Comparison of ENCODE assay signal across 15 cellular contexts in the genomic region with DNA sequence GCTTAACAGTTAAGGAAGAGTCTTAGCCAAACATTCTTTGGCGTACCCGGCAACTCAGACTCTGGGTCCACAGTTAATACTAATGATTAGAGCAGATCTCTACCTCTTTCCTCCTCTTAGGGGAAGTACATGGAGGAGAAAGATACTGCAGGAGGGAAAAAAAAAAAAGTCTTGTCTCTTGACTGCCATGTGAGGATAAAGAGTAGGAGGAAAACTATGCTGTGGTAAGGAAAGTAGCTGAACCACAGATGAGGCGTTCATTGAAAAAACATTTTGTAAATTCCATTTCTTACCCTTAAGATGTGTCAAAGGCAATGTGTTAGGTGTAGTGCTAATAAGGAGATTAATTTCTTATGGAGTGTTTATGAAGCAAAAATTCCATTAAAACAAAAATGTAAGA. TPM values are rescaled to one million over a fixed set of nuclear protein-coding genes. Genes with fewer than 3 reads are reported as not detected.
DNase-seq lines count a peak whose midpoint lies in the region; ATAC-seq lines count a peak whose summit lies in the region.
"Had no signal": no experiment of that assay in that cellular context is flagged by ENCODE, and none has a peak within 500 bp of the region (broad histone marks: within the 10 kb centered on the region; RNA-seq: fewer than 3 reads in every experiment).

No MANE protein-coding gene starts in this region.

- no peak for ATAC-seq in stimulated activated memory B cell treated with anti-CD40 and anti-IgM and Interleukin-4, amounts not matched to agents 10 μg/mL and 1 μg/mL and 100 μg/mL, for 72 hours
- ATAC-seq in GM18511 (IDR thresholded peaks at IDR 0.05; ENCODE audit: unreplicated experiment), result no peak
- ATAC-seq: gastroesophageal sphincter; naive thymus-derived CD4-positive, alpha-beta T cell had no signal

- H3K36me3 ChIP-seq in GM23248 (ENCODE audit: low read depth) (no peaks in the 10 kb centered on the region), adipocyte (ENCODE audit: control insufficient read depth, insufficient read depth, low read length, severe bottlenecking) (no peaks in the 10 kb centered on the region)
- H3K36me3 ChIP-seq: gastroesophageal sphincter, sigmoid colon had no signal

- 44 to 55% methylated on average over 3 of the region's 3 CpGs for WGBS in GM23248 (ENCODE audit: low coverage in 1 of 2, low lambda C conversion rate in 2 of 2, missing lambda C conversion rate in 2 of 2), 2 experiments

- peak; percentile 84 for DNase-seq in GM23248
- peak; percentile 68 for DNase-seq in adipocyte (ENCODE audit: low read depth)
- DNase-seq in foreskin melanocyte, result peak; percentile 72
- DNase-seq in amygdala (lab: John Stamatoyannopoulos, UW), result no peak
- no peak for DNase-seq in stimulated activated CD4-positive, alpha-beta T cell treated with anti-CD3 and anti-CD28 coated beads, Interleukin-15, amount 100 ng/mL, for 24 hours
- DNase-seq: activated CD4-positive, alpha-beta T cell treated with anti-CD3 and anti-CD28 coated beads, Interleukin-2, amount 50 U/mL, for 48 hours; kidney; naive thymus-derived CD4-positive, alpha-beta T cell; NCI-H2171; OCI-M1; sigmoid colon; T-helper 1 cell had no signal

- peak overlapping the region; percentile 69 for H3K27ac ChIP-seq in GM23248
- H3K27ac ChIP-seq: gastroesophageal sphincter, sigmoid colon had no signal

- H3K9me2 ChIP-seq in GM23248 (ENCODE audit: insufficient read depth), result no peaks in the 10 kb centered on the region

- peaks cover 16% of the 10 kb centered on the region for H3F3A ChIP-seq in GM23248 (ENCODE audit: insufficient read depth)

- H3K4me3 ChIP-seq in GM23248 (0 out of 2 replicates have a peak overlapping the region, but pooled peaks have one; percentile 2), adipocyte (ENCODE audit: low read length) (no peak overlapping the region)
- H3K4me3 ChIP-seq: gastroesophageal sphincter, sigmoid colon had no signal

- no peaks in the 10 kb centered on the region for H3K36me3 Mint-ChIP-seq in stimulated activated memory B cell treated with anti-CD40 and anti-IgM and Interleukin-4, amounts not matched to agents 10 μg/mL and 1 μg/mL and 100 μg/mL, for 72 hours
- H3K36me3 Mint-ChIP-seq: naive thymus-derived CD4-positive, alpha-beta T cell had no signal

- no peaks in the 10 kb centered on the region for H3K27me3 ChIP-seq in GM23248 (replicated peaks; ENCODE audit: insufficient read depth)
- H3K27me3 ChIP-seq in adipocyte (replicated peaks; ENCODE audit: control insufficient read depth, insufficient read depth, low read length), result no peaks in the 10 kb centered on the region
- H3K27me3 ChIP-seq: gastroesophageal sphincter, sigmoid colon had no signal

- H3K4me1 ChIP-seq in GM23248 (ENCODE audit: insufficient read depth) (peaks cover 17% of the 10 kb centered on the region), adipocyte (ENCODE audit: control insufficient read depth, insufficient read depth, low read length) (peaks cover 11% of the 10 kb centered on the region)

- no peaks in the 10 kb centered on the region for H3K9me3 Mint-ChIP-seq in stimulated activated memory B cell treated with anti-CD40 and anti-IgM and Interleukin-4, amounts not matched to agents 10 μg/mL and 1 μg/mL and 100 μg/mL, for 72 hours
- H3K9me3 Mint-ChIP-seq: naive thymus-derived CD4-positive, alpha-beta T cell had no signal

- no peaks in the 10 kb centered on the region for H3K9me3 ChIP-seq in GM23248 (ENCODE audit: low read depth)
- H3K9me3 ChIP-seq in adipocyte (ENCODE audit: control insufficient read depth, low read length), result no peaks in the 10 kb centered on the region
- H3K9me3 ChIP-seq: gastroesophageal sphincter, sigmoid colon had no signal

- in situ Hi-C loops in GM23248 (cut with MboI), result no loop called here

- H3K9ac ChIP-seq in GM23248 (peak overlapping the region; percentile 32; the same call in 1 of the 2 replicates), adipocyte (ENCODE audit: low read length) (peak overlapping the region; percentile 66)

- no peaks in the 10 kb centered on the region for H3K27me3 Mint-ChIP-seq in stimulated activated memory B cell treated with anti-CD40 and anti-IgM and Interleukin-4, amounts not matched to agents 10 μg/mL and 1 μg/mL and 100 μg/mL, for 72 hours

- H2AFZ ChIP-seq in GM23248, result peak overlapping the region; percentile 82

- peak overlapping the region; percentile 30 for H3K27ac Mint-ChIP-seq in stimulated activated memory B cell treated with anti-CD40 and anti-IgM and Interleukin-4, amounts not matched to agents 10 μg/mL and 1 μg/mL and 100 μg/mL, for 72 hours
- H3K27ac Mint-ChIP-seq: naive thymus-derived CD4-positive, alpha-beta T cell had no signal

- H3K79me2 ChIP-seq in GM23248 (ENCODE audit: insufficient read depth), result no peaks in the 10 kb centered on the region

- H3K4me2 ChIP-seq in GM23248 (ENCODE audit: unreplicated experiment), result peak overlapping the region; percentile 51

- no peaks in the 10 kb centered on the region for H4K20me1 ChIP-seq in GM23248 (ENCODE audit: insufficient read depth)

- no peak overlapping the region for H3K4me3 Mint-ChIP-seq in stimulated activated memory B cell treated with anti-CD40 and anti-IgM and Interleukin-4, amounts not matched to agents 10 μg/mL and 1 μg/mL and 100 μg/mL, for 72 hours
- H3K4me3 Mint-ChIP-seq: naive thymus-derived CD4-positive, alpha-beta T cell had no signal

- peaks cover 27% of the 10 kb centered on the region for H3K4me1 Mint-ChIP-seq in stimulated activated memory B cell treated with anti-CD40 and anti-IgM and Interleukin-4, amounts not matched to agents 10 μg/mL and 1 μg/mL and 100 μg/mL, for 72 hours

RNA-seq across cellular contexts. Expression of a gene that starts 43.9 kb away (rescaled TPM):
- 154 and 210 TPM in 2 replicates for total RNA-seq in GM23248 (2014; rRNA removed; shearing (Covaris generic))
- polyA plus RNA-seq in GM23248 (2016; fragmentation: Nextera tagmentation; extraction: Ambion mirVana), result 105 and 109 TPM in 2 replicates
- polyA plus RNA-seq: naive thymus-derived CD4-positive, alpha-beta T cell had no signal

Comparison
In these comparisons a context has a peak if more than half of its experiments do, and no peak if none do; other contexts are left out.
1. DNase-seq: peak in GM23248 (single experiment), adipocyte (single experiment) and foreskin melanocyte (single experiment); none in amygdala (0 of 56) and stimulated activated CD4-positive, alpha-beta T cell treated with anti-CD3 and anti-CD28 coated beads, Interleukin-15, amount 100 ng/mL, for 24 hours (single experiment).